ENCODE assay signal across 28 cellular contexts in genomic region chr6:168864541-168865495, GRCh38.
"Had no signal": no experiment of that assay in that cellular context is flagged by ENCODE, and none has a peak within 500 bp of the region (broad histone marks: within the 10 kb centered on the region; RNA-seq: fewer than 3 reads in every experiment).

No MANE protein-coding gene starts in this region.

- H3K4me3 Mint-ChIP-seq: activated CD4-positive, alpha-beta memory T cell treated with anti-CD3 and anti-CD28 coated beads, Interleukin-2, amount 10 ng/mL, durations not matched to agents 7 days and 5 days; activated CD4-positive, alpha-beta T cell treated with anti-CD3 and anti-CD28 coated beads, Interleukin-2, amount 10 ng/mL, durations not matched to agents 7 days and 5 days; activated T-cell treated with anti-CD3 and anti-CD28 coated beads, Interleukin-2, amount 50 U/mL, for 24 hours; effector memory CD8-positive, alpha-beta T cell; memory B cell; natural killer cell; neural progenitor cell; T-helper 1 cell treated with Interleukin-12 subunit alpha and Interleukin-12 subunit beta and Interleukin-4 antibody, amounts not matched to agents 30 μg/mL and 1 μg/mL, for 36 hours had no signal

- H2AFZ ChIP-seq: neural progenitor cell, parathyroid adenoma had no signal

- H3K27me3 ChIP-seq: foreskin keratinocyte, neural progenitor cell had no signal

- H3K27me3 Mint-ChIP-seq: activated CD4-positive, alpha-beta memory T cell treated with anti-CD3 and anti-CD28 coated beads, Interleukin-2, amount 10 ng/mL, durations not matched to agents 7 days and 5 days had no signal

- H3K36me3 Mint-ChIP-seq: memory B cell, natural killer cell, neural progenitor cell had no signal

- H3K36me3 ChIP-seq: neural progenitor cell, thoracic aorta, WERI-Rb-1 had no signal

- H3K27ac Mint-ChIP-seq: activated CD4-positive, alpha-beta memory T cell treated with anti-CD3 and anti-CD28 coated beads, Interleukin-2, amount 10 ng/mL, durations not matched to agents 7 days and 5 days; activated CD4-positive, alpha-beta T cell treated with anti-CD3 and anti-CD28 coated beads, Interleukin-2, amount 10 ng/mL, durations not matched to agents 7 days and 5 days; activated T-cell treated with anti-CD3 and anti-CD28 coated beads, Interleukin-2, amount 50 U/mL, for 24 hours; memory B cell; natural killer cell; neural progenitor cell; T-helper 1 cell treated with Interleukin-12 subunit alpha and Interleukin-12 subunit beta and Interleukin-4 antibody, amounts not matched to agents 30 μg/mL and 1 μg/mL, for 36 hours had no signal

- H3K4me2 ChIP-seq: neural progenitor cell had no signal

- H3K9me3 Mint-ChIP-seq: activated CD4-positive, alpha-beta memory T cell treated with anti-CD3 and anti-CD28 coated beads, Interleukin-2, amount 10 ng/mL, durations not matched to agents 7 days and 5 days; activated CD4-positive, alpha-beta T cell treated with anti-CD3 and anti-CD28 coated beads, Interleukin-2, amount 10 ng/mL, durations not matched to agents 7 days and 5 days; activated T-cell treated with anti-CD3 and anti-CD28 coated beads, Interleukin-2, amount 50 U/mL, for 24 hours; effector memory CD8-positive, alpha-beta T cell; memory B cell; natural killer cell; neural progenitor cell; T-helper 1 cell treated with Interleukin-12 subunit alpha and Interleukin-12 subunit beta and Interleukin-4 antibody, amounts not matched to agents 30 μg/mL and 1 μg/mL, for 36 hours had no signal

- DNase-seq: activated CD4-positive, alpha-beta memory T cell treated with anti-CD3 and anti-CD28 coated beads, Interleukin-2, amount 10 ng/mL, durations not matched to agents 7 days and 5 days; activated CD4-positive, alpha-beta T cell treated with anti-CD3 and anti-CD28 coated beads for 1 hour; activated CD4-positive, alpha-beta T cell treated with anti-CD3 and anti-CD28 coated beads, Interleukin-2, amount 10 ng/mL, durations not matched to agents 7 days and 5 days; activated CD8-positive, alpha-beta memory T cell treated with anti-CD3 and anti-CD28 coated beads, Interleukin-2, amount 50 U/mL, for 48 hours; activated gamma-delta T cell treated with Interleukin-2 at 50 U/mL for 16 hours; activated naive CD4-positive, alpha-beta T cell treated with anti-CD3 and anti-CD28 coated beads, Interleukin-2, amount 50 U/mL, for 16 hours; activated T-cell treated with anti-CD3 and anti-CD28 coated beads, Interleukin-2, amount 50 U/mL, for 24 hours; amniotic stem cell; effector memory CD8-positive, alpha-beta T cell; erythroblast; foreskin keratinocyte; left colon; natural killer cell; occipital lobe; right cardiac atrium; stimulated activated CD4-positive, alpha-beta T cell treated with anti-CD3 and anti-CD28 coated beads, Interleukin-15, amount 100 ng/mL, for 24 hours; stimulated activated CD4-positive, alpha-beta T cell treated with anti-CD3 and anti-CD28 coated beads, Interleukin-2, amount 100 ng/mL, for 24 hours; stimulated activated naive CD4-positive, alpha-beta T cell; SW 1271; T1000; trophoblast cell; WERI-Rb-1 had no signal

- H3K27ac ChIP-seq: coronary artery, foreskin keratinocyte, neural progenitor cell, parathyroid adenoma, thoracic aorta, WERI-Rb-1 had no signal

- H3K9me3 ChIP-seq: thoracic aorta had no signal

- H3K4me1 Mint-ChIP-seq: activated CD4-positive, alpha-beta memory T cell treated with anti-CD3 and anti-CD28 coated beads, Interleukin-2, amount 10 ng/mL, durations not matched to agents 7 days and 5 days; activated CD4-positive, alpha-beta T cell treated with anti-CD3 and anti-CD28 coated beads, Interleukin-2, amount 10 ng/mL, durations not matched to agents 7 days and 5 days; memory B cell had no signal

- ATAC-seq: effector memory CD8-positive, alpha-beta T cell; foreskin keratinocyte; left colon; natural killer cell; right cardiac atrium had no signal

- H3K79me2 ChIP-seq: parathyroid adenoma had no signal

- H3K4me3 ChIP-seq: coronary artery, neural progenitor cell, thoracic aorta had no signal

- H3K9ac ChIP-seq: neural progenitor cell, parathyroid adenoma had no signal

- H3K4me1 ChIP-seq: foreskin keratinocyte, neural progenitor cell, parathyroid adenoma had no signal
